In genomic region chr16:88767546-88767945, GRCh38 we compare ENCODE assay signal across 12 cellular contexts. TPM values are rescaled to one million over a fixed set of nuclear protein-coding genes. Genes with fewer than 3 reads are reported as not detected.
DNase-seq lines count a peak whose midpoint lies in the region; TF ChIP-seq lines count a peak whose summit lies in the region.
"Had no signal": no experiment of that assay in that cellular context is flagged by ENCODE, and none has a peak within 500 bp of the region (broad histone marks: within the 10 kb centered on the region; RNA-seq: fewer than 3 reads in every experiment).

No MANE protein-coding gene starts in this region.

- no peak overlapping the region for H4K91ac ChIP-seq in trophoblast cell (ENCODE audit: low read depth, low read length)

- H2BK12ac ChIP-seq in trophoblast cell (ENCODE audit: low read length), result peak overlapping the region; percentile 12

- no peak overlapping the region for H3K9ac ChIP-seq in trophoblast cell (ENCODE audit: low read length)

- no peaks in the 10 kb centered on the region for H3K36me3 ChIP-seq in ACC112 (ENCODE audit: insufficient read depth, low read length)
- H3K36me3 ChIP-seq in trophoblast cell (ENCODE audit: control insufficient read depth in 1 of 2, insufficient read depth in 2 of 2, low read length in 2 of 2), result peaks cover 1 to 2% of the 10 kb centered on the region in 2 experiments

- H3K79me2 ChIP-seq in ACC112 (ENCODE audit: control insufficient read depth, insufficient read depth, low read length, unreplicated experiment) (peaks cover 93% of the 10 kb centered on the region), trophoblast cell (ENCODE audit: control insufficient read depth, insufficient read depth, low read length, poor library complexity) (peaks cover 16% of the 10 kb centered on the region)

- no peaks in the 10 kb centered on the region for H3K27me3 ChIP-seq in ACC112 (ENCODE audit: insufficient read depth, low read length)
- no peaks in the 10 kb centered on the region for H3K27me3 ChIP-seq in trophoblast cell (ENCODE audit: insufficient read depth, low read length)

- no peak overlapping the region for H2BK5ac ChIP-seq in trophoblast cell (ENCODE audit: low read depth, low read length, poor library complexity)

- no peak for TF ChIP-seq CTCF in LNCaP clone FGC (IDR thresholded peaks at IDR 0.05; ENCODE audit: control insufficient read depth, extremely low read depth, insufficient read depth)
- TF ChIP-seq CTCF in coronary artery (IDR thresholded peaks at IDR 0.05), result no peak

- H3K27ac ChIP-seq in ACC112 (ENCODE audit: low read depth, low read length) (peak overlapping the region; percentile 31; the same call in 1 of the 2 replicates), coronary artery (peak overlapping the region in 1 of 2 donors; percentile 72), trophoblast cell (ENCODE audit: low read depth, low read length) (no peak overlapping the region)

- peak overlapping the region; percentile 36 for H2AK5ac ChIP-seq in trophoblast cell (ENCODE audit: low read length)

- H3K4me1 ChIP-seq in ACC112 (ENCODE audit: control insufficient read depth, insufficient read depth, low read length, unreplicated experiment) (peaks cover 52% of the 10 kb centered on the region), trophoblast cell (ENCODE audit: control insufficient read depth in 1 of 2, insufficient read depth in 2 of 2, low read length in 2 of 2) (peaks cover 79 to 87% of the 10 kb centered on the region in 2 experiments)

- H3K79me1 ChIP-seq in trophoblast cell (ENCODE audit: low read length), result peaks cover 26% of the 10 kb centered on the region

- no peak for DNase-seq in LNCaP clone FGC (ENCODE audit: low read depth)
- no peak for DNase-seq in coronary artery (ENCODE audit: low spot score)
- no peak for DNase-seq in trophoblast cell
- DNase-seq in stimulated activated naive CD4-positive, alpha-beta T cell treated with Interleukin-2 at 50 U/mL for 16 hours (lab: John Stamatoyannopoulos, UW), result no peak
- no peak for DNase-seq in C1 segment of cervical spinal cord (lab: John Stamatoyannopoulos, UW)
- DNase-seq in GDM1 (lab: John Stamatoyannopoulos, UW), result no peak
- no peak for DNase-seq in T-helper 2 cell
- DNase-seq: AML-193, cerebellar nuclear complex, GOT3, NCI-H2029 had no signal

- no peaks in the 10 kb centered on the region for H3K9me3 ChIP-seq in trophoblast cell (ENCODE audit: insufficient read depth, low read depth, low read length)

- H2BK120ac ChIP-seq in trophoblast cell (ENCODE audit: insufficient read depth, low read length, poor library complexity), result no peak overlapping the region

- no peak overlapping the region for H3K4me2 ChIP-seq in trophoblast cell (ENCODE audit: low read length)

- H3K4ac ChIP-seq in trophoblast cell (ENCODE audit: low read depth, low read length), result peak overlapping the region; percentile 35

- no peak overlapping the region for H3K14ac ChIP-seq in trophoblast cell (ENCODE audit: low read length)

- no peak overlapping the region for H3K23ac ChIP-seq in trophoblast cell (ENCODE audit: low read length)

- H3K4me3 ChIP-seq in ACC112 (ENCODE audit: low read depth, low read length) (no peak overlapping the region), LNCaP clone FGC (ENCODE audit: low read depth, low read length) (peak overlapping the region; percentile 48), coronary artery (peak overlapping the region; percentile 55), trophoblast cell (ENCODE audit: low read depth, low read length) (no peak overlapping the region)

- no peak overlapping the region for H4K8ac ChIP-seq in trophoblast cell (ENCODE audit: low read depth, low read length)

- WGBS in trophoblast cell (ENCODE audit: extremely low coverage, insufficient coverage, insufficient read length), result no CpG with 5 or more reads among the region's 8 CpGs

- H2AFZ ChIP-seq in ACC112 (ENCODE audit: low read length, unreplicated experiment) (no peak overlapping the region), trophoblast cell (ENCODE audit: insufficient read depth, low read length, poor library complexity) (no peak overlapping the region)

- H4K12ac ChIP-seq in trophoblast cell (ENCODE audit: low read depth, low read length), result no peak overlapping the region

- peak overlapping the region; percentile 48 for H3K18ac ChIP-seq in trophoblast cell (ENCODE audit: low read length)

RNA-seq across cellular contexts. Expression of gene PIEZO1, which starts 17.5 kb away (rescaled TPM):
- polyA plus RNA-seq in trophoblast cell (2013), result 77.3 and 84.7 TPM in 2 replicates

RNA-seq across cellular contexts. Expression of gene CDT1, which starts 36.0 kb away (rescaled TPM):
- 19.4 and 19.8 TPM in 2 replicates for polyA plus RNA-seq in trophoblast cell (2013)

RNA-seq across cellular contexts. Expression of gene APRT, which starts 44.2 kb away (rescaled TPM):
- 95.8 and 96.2 TPM in 2 replicates for polyA plus RNA-seq in trophoblast cell (2013)

Comparison
In these comparisons a context has a peak if more than half of its experiments do, and no peak if none do; other contexts are left out.
1. H3K4me3 ChIP-seq: peak in LNCaP clone FGC (single experiment) and coronary artery (single experiment); none in ACC112 (single experiment) and trophoblast cell (single experiment).